Comparison of ENCODE assay signal across 10 cellular contexts in genomic region chr17:82243648-82244412, GRCh38. TPM values are rescaled to one million over a fixed set of nuclear protein-coding genes. Genes with fewer than 3 reads are reported as not detected.
DNase-seq lines count a peak whose midpoint lies in the region; ATAC-seq, FAIRE-seq and TF ChIP-seq lines count a peak whose summit lies in the region.
"Had no signal": no experiment of that assay in that cellular context is flagged by ENCODE, and none has a peak within 500 bp of the region (broad histone marks: within the 10 kb centered on the region; RNA-seq: fewer than 3 reads in every experiment).

No MANE protein-coding gene starts in this region.

- no peaks in the 10 kb centered on the region for H3K27me3 Mint-ChIP-seq in Calu3 (ENCODE audit: unreplicated experiment)

- H3K4me3 ChIP-seq in coronary artery (no peak overlapping the region), prostate gland (no peak overlapping the region), MM.1S (ENCODE audit: low read length) (no peak overlapping the region)

- H3K9me3 ChIP-seq in prostate gland (no peaks in the 10 kb centered on the region), MM.1S (replicated peaks; ENCODE audit: insufficient read depth, low read length) (no peaks in the 10 kb centered on the region)

- H3K4me3 Mint-ChIP-seq in Calu3 (ENCODE audit: low read depth, unreplicated experiment), result no peak overlapping the region

- DNase-seq in Calu3 (no peak), RCC 7860 (ENCODE audit: low spot score) (peak; percentile 35), coronary artery (ENCODE audit: low spot score) (peak; percentile 72), prostate gland (ENCODE audit: low spot score) (no peak), MM.1S (no peak)
- DNase-seq: GF-D8, NCI-H1105 treated with DMSO at 0.1 percent for 48 hours had no signal

- TF ChIP-seq CTCF in Calu3 (IDR thresholded peaks at IDR 0.05; ENCODE audit: unreplicated experiment) (no peak), coronary artery (IDR thresholded peaks at IDR 0.05) (no peak), prostate gland (IDR thresholded peaks at IDR 0.05) (no peak), MM.1S (IDR thresholded peaks at IDR 0.05; ENCODE audit: low read length) (no peak)

- peak overlapping the region in 1 of 2 donors; percentile 86 for H3K27ac ChIP-seq in coronary artery
- peak overlapping the region; percentile 77 to 80 for H3K27ac ChIP-seq in prostate gland
- no peak overlapping the region for H3K27ac ChIP-seq in MM.1S (ENCODE audit: low read length)

- no peak for FAIRE-seq in RCC 7860 (lab: Jason Lieb, UNC)
- FAIRE-seq: H54 had no signal

- H3K36me3 Mint-ChIP-seq in Calu3 (ENCODE audit: insufficient read depth, unreplicated experiment), result peaks cover 98% of the 10 kb centered on the region

- no peaks in the 10 kb centered on the region for H3K9me3 Mint-ChIP-seq in Calu3 (ENCODE audit: low read depth, unreplicated experiment)

- ATAC-seq in HG03378 (IDR thresholded peaks at IDR 0.05; ENCODE audit: unreplicated experiment) (no peak), HG03135 (IDR thresholded peaks at IDR 0.05; ENCODE audit: unreplicated experiment) (no peak)

- H3K4me1 Mint-ChIP-seq in Calu3 (ENCODE audit: low read depth, unreplicated experiment), result peaks cover 45% of the 10 kb centered on the region

- BruUV-seq in Calu3 (replicated peaks; lab: Mats Ljungman, UMichigan), result TSS peak; percentile 20

- H3K9me2 ChIP-seq in MM.1S (replicated peaks; ENCODE audit: insufficient read depth, low read length), result no peaks in the 10 kb centered on the region

- H3K4me2 ChIP-seq in MM.1S (ENCODE audit: low read depth, low read length), result no peak overlapping the region

- no peak overlapping the region for H3K9ac ChIP-seq in MM.1S (ENCODE audit: low read length)

- no peak overlapping the region for H2AFZ ChIP-seq in MM.1S (ENCODE audit: low read length)

- H3K27me3 ChIP-seq in prostate gland (replicated peaks; ENCODE audit: insufficient read depth) (no peaks in the 10 kb centered on the region), MM.1S (replicated peaks; ENCODE audit: insufficient read depth, low read length) (no peaks in the 10 kb centered on the region)

- H4K20me1 ChIP-seq in MM.1S (ENCODE audit: insufficient read depth, low read length), result no peaks in the 10 kb centered on the region

- H3K4me1 ChIP-seq in prostate gland (replicated peaks) (peaks cover 55% of the 10 kb centered on the region), MM.1S (ENCODE audit: low read length) (no peaks in the 10 kb centered on the region)

- peak overlapping the region; percentile 82 for H3K27ac Mint-ChIP-seq in Calu3 (ENCODE audit: unreplicated experiment)

- H3K36me3 ChIP-seq in prostate gland (peaks cover 20 to 32% of the 10 kb centered on the region in 2 donors), MM.1S (replicated peaks; ENCODE audit: insufficient read depth, low read length) (peaks cover 3% of the 10 kb centered on the region; the same call in 1 of the 2 replicates)

- CTCF ChIA-PET in Calu3 (lab: Charles Lee), result interaction anchor here (0.6 kb wide), 1 partner anchor 178 kb away, joined by 3 read pairs; the partner anchor contains the start of gene DUS1L

- intact Hi-C loops in Calu3 (cut with micrococcal nuclease; ENCODE audit: unreplicated experiment) (loop anchor here (10.0 kb wide), 2 partner anchors 51 to 81 kb away; no protein-coding TSS in a partner anchor), prostate gland (cut with DNase I) (loop anchor here (2.0 kb wide), 1 partner anchor 79 kb away; no protein-coding TSS in a partner anchor)

- WGBS in prostate gland, result 54% methylated on average over 19 of the region's 19 CpGs

- H3K79me2 ChIP-seq in MM.1S (ENCODE audit: low read length), result peaks cover 44% of the 10 kb centered on the region

- H3F3A ChIP-seq in MM.1S (ENCODE audit: insufficient read depth, low read length), result no peaks in the 10 kb centered on the region

- TF ChIP-seq POLR2A in prostate gland (IDR thresholded peaks at IDR 0.05), result no peak

RNA-seq across cellular contexts. Expression of gene SLC16A3, which starts 15.0 kb away (rescaled TPM):
- total RNA-seq in Calu3 (2022) (44.7 and 47.2 TPM in 2 replicates), prostate gland (10 to 100 TPM in 1 of 2 donors, 1 to 10 TPM in 1; 5.0 to 69.2 TPM)

RNA-seq across cellular contexts. Expression of gene CSNK1D, which starts 29.7 kb away (rescaled TPM):
- 157 and 160 TPM in 2 replicates for total RNA-seq in Calu3 (2022)
- total RNA-seq in prostate gland, result 100 to 1,000 TPM in 1 of 2 donors, 10 to 100 TPM in 1; 80.3 to 155 TPM

RNA-seq across cellular contexts. Expression of gene CCDC57, which starts 31.2 kb away (rescaled TPM):
- 69.9 and 76.8 TPM in 2 replicates for total RNA-seq in Calu3 (2022)
- 10 to 100 TPM; 57.6 to 62.8 TPM for total RNA-seq in prostate gland

Comparison
In these comparisons a context has a peak if more than half of its experiments do, and no peak if none do; other contexts are left out.
1. DNase-seq: peak in RCC 7860 (single experiment) and coronary artery (single experiment); none in Calu3 (single experiment), prostate gland (single experiment) and MM.1S (single experiment).